In the genomic region with DNA sequence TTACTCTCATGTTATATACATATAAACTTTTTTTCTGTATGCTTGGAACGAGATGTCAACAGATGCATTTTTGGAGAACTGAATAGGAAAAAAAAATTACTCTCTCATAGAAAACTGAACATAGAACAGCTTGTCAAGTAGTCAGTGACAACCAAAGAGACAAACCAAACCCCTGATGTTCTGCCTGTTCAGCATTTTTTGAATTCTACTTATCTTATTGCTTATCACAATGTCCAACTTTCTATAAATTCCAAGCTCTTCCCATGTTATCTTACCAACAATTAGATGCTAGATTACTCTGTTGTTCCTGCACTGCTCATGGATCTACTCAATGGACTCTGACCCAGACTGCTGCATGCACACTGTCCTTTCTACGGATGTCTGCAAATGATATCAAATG, we compare ENCODE assay signal across 25 cellular contexts.
DNase-seq lines count a peak whose midpoint lies in the region; ATAC-seq, FAIRE-seq and TF ChIP-seq lines count a peak whose summit lies in the region.
"Had no signal": no experiment of that assay in that cellular context is flagged by ENCODE, and none has a peak within 500 bp of the region (broad histone marks: within the 10 kb centered on the region; RNA-seq: fewer than 3 reads in every experiment).

No MANE protein-coding gene starts in this region.

- no peak for DNase-seq in cardiac muscle cell (ENCODE audit: low read depth in 1 of 2, low spot score in 1 of 2)
- no peak for DNase-seq in Right ventricle myocardium superior
- no peak for DNase-seq in GM12878 (ENCODE audit: low read depth, low spot score)
- DNase-seq in nephron progenitor cell: no peak
- no peak for DNase-seq in COLO668 (lab: John Stamatoyannopoulos, UW; ENCODE audit: unreplicated experiment)
- DNase-seq in NCI-H1092 (lab: John Stamatoyannopoulos, UW): no peak
- DNase-seq: ACHN; AML-193; BE2C; Calu3; CD4-positive, alpha-beta T cell; CD8-positive, alpha-beta memory T cell; COR-L47; DMS53; DMS79 treated with DMSO at 0.1 percent for 48 hours; GF-D8; GM23248; H7; HCEC 1CT had no signal

- H3K4me2 ChIP-seq in GM12878 (ENCODE audit: control insufficient read depth, insufficient read depth): no peak overlapping the region
- H3K4me2 ChIP-seq: BLaER1 treated with 17β-estradiol and CSF1 and Interleukin-3, amounts not matched to agents 10 nM and 100 nM had no signal

- H3K4me3 Mint-ChIP-seq in nephron progenitor cell: no peak overlapping the region
- H3K4me3 Mint-ChIP-seq: CD14-positive monocyte; CD4-positive, alpha-beta T cell; CD8-positive, alpha-beta memory T cell had no signal

- intact Hi-C loops in Right ventricle myocardium superior (cut with DNase I) (no loop called here), GM12878 (cut with micrococcal nuclease; ENCODE audit: unreplicated experiment) (no loop called here)

- ATAC-seq in Right ventricle myocardium superior (ENCODE audit: poor library complexity) (no peak), GM12878 (no peak)

- peaks cover 14% of the 10 kb centered on the region for H3K9me3 Mint-ChIP-seq in nephron progenitor cell
- H3K9me3 Mint-ChIP-seq: CD4-positive, alpha-beta T cell; CD8-positive, alpha-beta memory T cell had no signal

- SMC1A ChIA-PET in GM12878 (lab: Charles Lee; ENCODE audit: uncharacterized antibody, unreplicated experiment): interaction anchor here (1.4 to 1.5 kb wide), 2 partner anchors 11 to 17 kb away, joined by 4 read pairs; no protein-coding TSS in a partner anchor

- in situ Hi-C loops in GM12878 (cut with MboI): no loop called here

- CTCF ChIA-PET in GM12878 (lab: Yijun Ruan, JAX): interaction anchor here (0.9 to 1.5 kb wide), 3 partner anchors 14 to 36 kb away, joined by 3 to 4 read pairs (median 4); no protein-coding TSS in a partner anchor

- RAD21 ChIA-PET in GM12878 (lab: Charles Lee; ENCODE audit: unreplicated experiment): no interaction called here

- FAIRE-seq in GM12878 (lab: Jason Lieb, UNC): no peak
- FAIRE-seq: A204.1, GM12892, H1 had no signal

- H3K4me1 Mint-ChIP-seq in nephron progenitor cell: no peaks in the 10 kb centered on the region
- H3K4me1 Mint-ChIP-seq: CD14-positive monocyte had no signal

- H3K27ac ChIP-seq in cardiac muscle cell (peak overlapping the region; percentile 9), GM12878 (ENCODE audit: control insufficient read depth, insufficient read depth) (no peak overlapping the region)
- H3K27ac ChIP-seq: 22Rv1; BLaER1 treated with 17β-estradiol and CSF1 and Interleukin-3, amounts not matched to agents 10 nM and 100 nM; GM23248 had no signal

- H3K4me1 ChIP-seq in cardiac muscle cell (ENCODE audit: low read depth) (no peaks in the 10 kb centered on the region), GM12878 (ENCODE audit: control insufficient read depth, insufficient read depth, low read length) (no peaks in the 10 kb centered on the region)
- H3K4me1 ChIP-seq: BE2C; BLaER1 treated with 17β-estradiol and CSF1 and Interleukin-3, amounts not matched to agents 10 nM and 100 nM had no signal

- TF ChIP-seq RAD21 in GM12878 (IDR thresholded peaks at IDR 0.05; ENCODE audit: insufficient read depth, low read depth, low read length): no peak

- peak overlapping the region; percentile 6 for H3K27ac Mint-ChIP-seq in nephron progenitor cell
- H3K27ac Mint-ChIP-seq: CD4-positive, alpha-beta T cell had no signal

- H3K9ac ChIP-seq in GM12878 (ENCODE audit: control insufficient read depth, insufficient read depth, low read length): no peak overlapping the region
- H3K9ac ChIP-seq: BLaER1 treated with 17β-estradiol and CSF1 and Interleukin-3, amounts not matched to agents 10 nM and 100 nM; GM23248 had no signal

- H3K27me3 ChIP-seq in cardiac muscle cell: no peaks in the 10 kb centered on the region
- no peaks in the 10 kb centered on the region for H3K27me3 ChIP-seq in GM12878 (replicated peaks in 1 of 2; ENCODE audit: control insufficient read depth in 2 of 2, insufficient read depth in 2 of 2, low read length in 1 of 2)
- H3K27me3 ChIP-seq: BE2C; BLaER1 treated with 17β-estradiol and CSF1 and Interleukin-3, amounts not matched to agents 10 nM and 100 nM had no signal

- no peak overlapping the region for H2AFZ ChIP-seq in GM12878 (ENCODE audit: control insufficient read depth, low read depth, low read length)
- H2AFZ ChIP-seq: GM23248 had no signal

- H3K79me2 ChIP-seq in GM12878 (ENCODE audit: control insufficient read depth, insufficient read depth, low read length): no peaks in the 10 kb centered on the region

- H3K36me3 ChIP-seq in cardiac muscle cell (no peaks in the 10 kb centered on the region), GM12878 (ENCODE audit: control insufficient read depth in 2 of 2, insufficient read depth in 2 of 2, low read length in 1 of 2) (peaks cover 0 to 2% of the 10 kb centered on the region in 2 experiments; a peak in 3 of 4 replicates)
- H3K36me3 ChIP-seq: BE2C had no signal

- H3K4me3 ChIP-seq in cardiac muscle cell: no peak overlapping the region
- no peak overlapping the region for H3K4me3 ChIP-seq in GM12878
- H3K4me3 ChIP-seq: BLaER1 treated with 17β-estradiol and CSF1 and Interleukin-3, amounts not matched to agents 10 nM and 100 nM; GM23248 had no signal

- TF ChIP-seq POLR2A in GM12878 (IDR thresholded peaks at IDR 0.05; ENCODE audit: low read depth, low read length): no peak

- peaks cover 13% of the 10 kb centered on the region for H3K36me3 Mint-ChIP-seq in nephron progenitor cell (ENCODE audit: low read depth)

- no peak for TF ChIP-seq EP300 in GM12878 (IDR thresholded peaks at IDR 0.05; ENCODE audit: borderline replicate concordance in 1 of 2, control insufficient read depth in 1 of 2, low read depth in 2 of 2, low read length in 2 of 2)

- TF ChIP-seq CTCF in cardiac muscle cell (IDR thresholded peaks at IDR 0.05; ENCODE audit: low read depth, low read length): no peak
- no peak for TF ChIP-seq CTCF in GM12878 (IDR thresholded peaks at IDR 0.05 in 2 of 3, conservative IDR thresholded peaks at IDR 0.05 in 1 of 3; ENCODE audit: control insufficient read depth in 2 of 3, extremely low read depth in 1 of 3, insufficient read depth in 1 of 3, low read depth in 3 of 3, low read length in 3 of 3)
- TF ChIP-seq CTCF in nephron progenitor cell (IDR thresholded peaks at IDR 0.05): no peak

- no peaks in the 10 kb centered on the region for H4K20me1 ChIP-seq in GM12878 (ENCODE audit: control insufficient read depth, insufficient read depth)

- H3K9me3 ChIP-seq in cardiac muscle cell (ENCODE audit: low read depth) (no peaks in the 10 kb centered on the region), GM12878 (replicated peaks; ENCODE audit: control insufficient read depth, insufficient read depth, low read length) (no peaks in the 10 kb centered on the region)
- H3K9me3 ChIP-seq: BE2C had no signal

- BruUV-seq in GM12878 (replicated peaks; lab: Mats Ljungman, UMichigan): TSS peak; percentile 6

- POLR2A ChIA-PET in GM12878 (lab: Charles Lee): no interaction called here

- 64% methylated on average over 2 of the region's 2 CpGs for WGBS in GM12878 (ENCODE audit: insufficient coverage, insufficient replicate concordance, low lambda C conversion rate, missing lambda C conversion rate)

- H3K27me3 Mint-ChIP-seq in nephron progenitor cell (ENCODE audit: low read depth, poor library complexity): no peaks in the 10 kb centered on the region
- H3K27me3 Mint-ChIP-seq: CD4-positive, alpha-beta T cell; CD8-positive, alpha-beta memory T cell had no signal

TF ChIP-seq in GM12878, 131 proteins besides CTCF, POLR2A, EP300 and RAD21 (continues in another document):
- TF ChIP-seq KLF5 (IDR thresholded peaks at IDR 0.05; ENCODE audit: partially characterized antibody) (no peak), ZZZ3 (IDR thresholded peaks at IDR 0.05; ENCODE audit: control insufficient read depth, insufficient read length, low read depth) (no peak), SKIL (IDR thresholded peaks at IDR 0.05; ENCODE audit: low read depth, poor library complexity, severe bottlenecking) (no peak), NFXL1 (IDR thresholded peaks at IDR 0.05; ENCODE audit: borderline replicate concordance) (no peak), TBL1XR1 (IDR thresholded peaks at IDR 0.05; ENCODE audit: low read depth, low read length) (no peak), ZBTB4 (CRISPR knock-in tag; IDR thresholded peaks at IDR 0.05) (no peak)
